Comparison of ENCODE assay signal across 1 cellular context in genomic region chr11:68214173-68215086, GRCh38.
TF ChIP-seq lines count a peak whose summit lies in the region.

No MANE protein-coding gene starts in this region.

TF ChIP-seq in HepG2, 621 proteins besides CTCF, POLR2A, EP300 and RAD21 (continued from another document):
- TF ChIP-seq AGO2 (optimal IDR thresholded peaks at IDR 0.05; ENCODE audit: low read depth, low read length) (peak; percentile 40), IKZF5 (CRISPR knock-in tag; IDR thresholded peaks at IDR 0.05) (0 out of 2 replicates have a peak, but pooled peaks have one; percentile 5), ZFP91 (CRISPR knock-in tag; IDR thresholded peaks at IDR 0.05; ENCODE audit: borderline replicate concordance) (0 out of 2 replicates have a peak, but pooled peaks have one; percentile 7), MATR3 (CRISPR knock-in tag; IDR thresholded peaks at IDR 0.05) (0 out of 2 replicates have a peak, but pooled peaks have one; percentile 23), HOXA9 (CRISPR knock-in tag; IDR thresholded peaks at IDR 0.05; ENCODE audit: borderline replicate concordance) (0 out of 2 replicates have a peak, but pooled peaks have one; percentile 2), ZNF335 (CRISPR knock-in tag; IDR thresholded peaks at IDR 0.05) (no peak)
